Comparison of ENCODE assay signal across 28 cellular contexts in the genomic region with DNA sequence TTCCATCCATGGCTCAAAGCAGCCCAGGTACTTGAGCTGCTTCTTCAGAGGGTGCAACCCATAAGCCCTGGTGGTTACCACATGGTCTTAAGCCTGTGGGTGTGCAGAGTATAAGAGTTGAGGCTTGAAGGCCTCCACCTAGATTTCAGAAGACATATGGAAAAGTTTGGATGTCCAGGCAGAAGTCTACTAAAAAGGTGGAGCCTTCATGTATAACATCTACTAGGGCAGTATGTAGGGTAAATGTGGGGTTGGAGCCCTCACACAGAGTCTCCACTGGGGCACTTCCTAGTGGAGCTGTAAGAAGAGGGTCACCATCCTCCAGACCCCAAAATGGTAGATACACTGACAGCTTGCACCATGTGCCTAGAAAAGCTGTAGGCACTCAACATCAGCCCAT.
"Had no signal": no experiment of that assay in that cellular context is flagged by ENCODE, and none has a peak within 500 bp of the region (broad histone marks: within the 10 kb centered on the region; RNA-seq: fewer than 3 reads in every experiment).

No MANE protein-coding gene starts in this region.

- H3K27ac ChIP-seq: ascending aorta, cardiac muscle cell, PC-9, VCaP had no signal

- H3K27me3 ChIP-seq: ascending aorta, cardiac muscle cell had no signal

- H3K36me3 Mint-ChIP-seq: activated naive CD4-positive, alpha-beta T cell treated with anti-CD3 and anti-CD28 coated beads, Interleukin-2, amount 10 ng/mL, durations not matched to agents 7 days and 5 days; activated naive CD8-positive, alpha-beta T cell had no signal

- H3K4me1 ChIP-seq: ascending aorta had no signal

- H3K27ac Mint-ChIP-seq: activated B cell treated with CpG ODN at 0.5 μM for 24 hours; activated CD8-positive, alpha-beta T cell treated with anti-CD3 and anti-CD28 coated beads for 36 hours; activated naive CD4-positive, alpha-beta T cell treated with anti-CD3 and anti-CD28 coated beads, Interleukin-2, amount 10 ng/mL, durations not matched to agents 7 days and 5 days; activated naive CD8-positive, alpha-beta T cell; activated naive CD8-positive, alpha-beta T cell treated with anti-CD3 and anti-CD28 coated beads, Interleukin-2, amount 50 U/mL, for 24 hours; activated T-helper 2 cell treated with anti-CD3 and anti-CD28 coated beads, Interferon-gamma antibody, Interleukin-2, Interleukin-4, amounts not matched to agents 10 μg/mL and 5 μg/mL and 100 μg/mL, durations not matched to agents 14 hours and 24 hours and 36 hours had no signal

- H3K36me3 ChIP-seq: ascending aorta, cardiac muscle cell had no signal

- H3K4me1 Mint-ChIP-seq: activated B cell treated with CpG ODN at 0.5 μM for 24 hours; activated naive CD4-positive, alpha-beta T cell treated with anti-CD3 and anti-CD28 coated beads, Interleukin-2, amount 10 ng/mL, durations not matched to agents 7 days and 5 days; activated naive CD8-positive, alpha-beta T cell treated with anti-CD3 and anti-CD28 coated beads, Interleukin-2, amount 50 U/mL, for 24 hours; central memory CD8-positive, alpha-beta T cell had no signal

- H3K4me2 ChIP-seq: PC-9 had no signal

- DNase-seq: activated B cell treated with CpG ODN at 0.5 μM for 24 hours; activated CD4-positive, alpha-beta T cell treated with anti-CD3 and anti-CD28 coated beads for 4 hours; activated CD4-positive, CD25-positive, alpha-beta regulatory T cell treated with anti-CD3 and anti-CD28 coated beads, Interleukin-2, amount 50 U/mL, for 72 hours; activated CD8-positive, alpha-beta T cell treated with anti-CD3 and anti-CD28 coated beads for 36 hours; activated naive CD4-positive, alpha-beta T cell treated with anti-CD3 and anti-CD28 coated beads, Interleukin-2, amount 10 ng/mL, durations not matched to agents 7 days and 5 days; activated naive CD8-positive, alpha-beta T cell treated with anti-CD3 and anti-CD28 coated beads, Interleukin-2, amount 50 U/mL, for 24 hours; activated T-cell treated with anti-CD3 and anti-CD28 coated beads, Interleukin-2, amount 50 U/mL, for 1 hour; amniotic stem cell; MM.1S; MV-4-11; NCI-H1092; NCI-H1436 treated with DMSO at 0.1 percent for 48 hours; NCI-H1694 treated with DMSO at 0.1 percent for 48 hours; NCI-H2029; NCI-H345; NCI-H524 treated with DMSO at 0.1 percent for 48 hours; PC-9; Right ventricle myocardium superior; SW 1271; T-helper 1 cell; T-helper 2 cell; T-helper 9 cell had no signal

- H3K4me3 ChIP-seq: ascending aorta, cardiac muscle cell, PC-9 had no signal

- H3K4me3 Mint-ChIP-seq: activated B cell treated with CpG ODN at 0.5 μM for 24 hours; activated CD8-positive, alpha-beta T cell treated with anti-CD3 and anti-CD28 coated beads for 36 hours; activated naive CD4-positive, alpha-beta T cell treated with anti-CD3 and anti-CD28 coated beads, Interleukin-2, amount 10 ng/mL, durations not matched to agents 7 days and 5 days; activated naive CD8-positive, alpha-beta T cell; activated naive CD8-positive, alpha-beta T cell treated with anti-CD3 and anti-CD28 coated beads, Interleukin-2, amount 50 U/mL, for 24 hours; central memory CD8-positive, alpha-beta T cell had no signal

- H3K27me3 Mint-ChIP-seq: activated naive CD4-positive, alpha-beta T cell treated with anti-CD3 and anti-CD28 coated beads, Interleukin-2, amount 10 ng/mL, durations not matched to agents 7 days and 5 days had no signal
